ENCODE assay signal across 13 cellular contexts in genomic region chr1:224528900-224529299, GRCh38.
DNase-seq lines count a peak whose midpoint lies in the region; ATAC-seq, FAIRE-seq and TF ChIP-seq lines count a peak whose summit lies in the region.
"Had no signal": no experiment of that assay in that cellular context is flagged by ENCODE, and none has a peak within 500 bp of the region (broad histone marks: within the 10 kb centered on the region; RNA-seq: fewer than 3 reads in every experiment).

No MANE protein-coding gene starts in this region.

- peak; percentile 70 for DNase-seq in EH (ENCODE audit: low read depth)
- peak in 1 of 2 experiments; percentile 25 for DNase-seq in PC-9
- no peak for DNase-seq in H1 (ENCODE audit: low read depth in 1 of 2, low spot score in 2 of 2)
- DNase-seq in neuronal stem cell (ENCODE audit: low spot score), result no peak
- DNase-seq in stimulated activated CD4-positive, alpha-beta T cell treated with anti-CD3 and anti-CD28 coated beads, Interleukin-4, amount 100 ng/mL, for 24 hours, result no peak
- DNase-seq in activated effector memory CD4-positive, alpha-beta T cell treated with Interleukin-2 at 50 U/mL for 16 hours, result no peak
- no peak for DNase-seq in sigmoid colon
- DNase-seq: activated CD4-positive, alpha-beta T cell treated with anti-CD3 and anti-CD28 coated beads, Interleukin-2, amount 10 ng/mL, durations not matched to agents 7 days and 5 days; DMS79; gastrocnemius medialis; spleen; stimulated activated naive CD4-positive, alpha-beta T cell had no signal

- no peak overlapping the region for H4K8ac ChIP-seq in H1 (ENCODE audit: extremely low read depth, insufficient read depth, low read length)
- no peak overlapping the region for H4K8ac ChIP-seq in neuronal stem cell (ENCODE audit: low read depth, low read length)

- TF ChIP-seq RAD21 in H1 (IDR thresholded peaks at IDR 0.05 in 1 of 2, conservative IDR thresholded peaks at IDR 0.05 in 1 of 2; ENCODE audit: low read depth in 2 of 2, low read length in 2 of 2), result no peak

- H2BK20ac ChIP-seq in H1 (ENCODE audit: low read length), result no peak overlapping the region

- H3K9me3 ChIP-seq in PC-9 (ENCODE audit: insufficient read depth, low read depth), result peaks cover 10% of the 10 kb centered on the region; the same call in 1 of the 2 replicates
- no peaks in the 10 kb centered on the region for H3K9me3 ChIP-seq in H1 (ENCODE audit: insufficient read depth in 2 of 2, low read depth in 1 of 2, low read length in 1 of 2)
- no peaks in the 10 kb centered on the region for H3K9me3 ChIP-seq in neuronal stem cell (replicated peaks in 1 of 2; ENCODE audit: control insufficient read depth in 2 of 2, insufficient read depth in 1 of 2, low read depth in 1 of 2, low read length in 2 of 2)
- no peaks in the 10 kb centered on the region for H3K9me3 ChIP-seq in sigmoid colon
- H3K9me3 ChIP-seq: gastrocnemius medialis, spleen had no signal

- TF ChIP-seq POLR2A in H1 (IDR thresholded peaks at IDR 0.05; ENCODE audit: control extremely low read depth in 1 of 2, low read depth in 2 of 2, low read length in 2 of 2) (no peak), sigmoid colon (IDR thresholded peaks at IDR 0.05) (no peak)

- H2BK12ac ChIP-seq in H1 (ENCODE audit: low read depth, low read length) (no peak overlapping the region), neuronal stem cell (ENCODE audit: low read length) (no peak overlapping the region)

- H3K23ac ChIP-seq in H1 (ENCODE audit: insufficient read length), result no peak overlapping the region
- H3K23ac ChIP-seq in neuronal stem cell (ENCODE audit: low read depth, low read length, poor library complexity), result no peak overlapping the region

- ATAC-seq in HG03039 (IDR thresholded peaks at IDR 0.05; ENCODE audit: unreplicated experiment), result no peak
- ATAC-seq: gastrocnemius medialis had no signal

- H3K36me3 ChIP-seq in PC-9 (ENCODE audit: low read depth) (no peaks in the 10 kb centered on the region), H1 (ENCODE audit: control insufficient read depth in 2 of 4, insufficient read depth in 4 of 4, low read length in 3 of 4) (no peaks in the 10 kb centered on the region), neuronal stem cell (replicated peaks in 1 of 2; ENCODE audit: control insufficient read depth in 2 of 2, insufficient read depth in 2 of 2, low read length in 2 of 2) (no peaks in the 10 kb centered on the region), sigmoid colon (no peaks in the 10 kb centered on the region)
- H3K36me3 ChIP-seq: gastrocnemius medialis, spleen had no signal

- no peak overlapping the region for H4K91ac ChIP-seq in H1 (replicated peaks; ENCODE audit: insufficient read length, low read length)
- H4K91ac ChIP-seq in neuronal stem cell (ENCODE audit: low read depth, low read length, poor library complexity), result no peak overlapping the region

- H3K4me3 ChIP-seq in PC-9, result no peak overlapping the region
- no peak overlapping the region for H3K4me3 ChIP-seq in H1 (ENCODE audit: extremely low read depth in 1 of 4, insufficient read depth in 2 of 4, low read depth in 3 of 4, low read length in 4 of 4)
- H3K4me3 ChIP-seq in neuronal stem cell (ENCODE audit: low read length in 2 of 2), result no peak overlapping the region
- no peak overlapping the region for H3K4me3 ChIP-seq in sigmoid colon
- H3K4me3 ChIP-seq: gastrocnemius medialis, spleen had no signal

- H3K27me3 ChIP-seq in PC-9 (ENCODE audit: insufficient read depth, low read depth), result no peaks in the 10 kb centered on the region
- no peaks in the 10 kb centered on the region for H3K27me3 ChIP-seq in H1 (replicated peaks in 1 of 4; ENCODE audit: control insufficient read depth in 3 of 4, extremely low read depth in 1 of 4, insufficient read depth in 3 of 4, low read length in 3 of 4)
- no peaks in the 10 kb centered on the region for H3K27me3 ChIP-seq in neuronal stem cell (ENCODE audit: control insufficient read depth in 3 of 3, insufficient read depth in 3 of 3, low read depth in 1 of 3, low read length in 3 of 3)
- H3K27me3 ChIP-seq in sigmoid colon, result no peaks in the 10 kb centered on the region
- H3K27me3 ChIP-seq: gastrocnemius medialis, spleen had no signal

- H3K79me1 ChIP-seq in H1 (ENCODE audit: low read depth, low read length), result no peaks in the 10 kb centered on the region
- H3K79me1 ChIP-seq in neuronal stem cell (ENCODE audit: low read depth, low read length), result no peaks in the 10 kb centered on the region

- H2BK15ac ChIP-seq in H1 (ENCODE audit: low read length) (no peak overlapping the region), neuronal stem cell (ENCODE audit: low read length) (no peak overlapping the region)

- TF ChIP-seq EP300 in H1 (IDR thresholded peaks at IDR 0.05; ENCODE audit: borderline replicate concordance in 1 of 2, low read depth in 2 of 2, low read length in 2 of 2), result no peak
- no peak for TF ChIP-seq EP300 in sigmoid colon (IDR thresholded peaks at IDR 0.05)

- 89% methylated on average over 3 of the region's 3 CpGs; no CpG with 5 or more reads in 1 of the 2 experiments for WGBS in H1 (ENCODE audit: extremely low coverage in 1 of 2, insufficient coverage in 1 of 2, insufficient read length in 1 of 2, insufficient replicate concordance in 2 of 2, low coverage in 1 of 2, low lambda C conversion rate in 2 of 2, missing lambda C conversion rate in 1 of 2), 2 experiments
- WGBS in neuronal stem cell (ENCODE audit: extremely low coverage in 2 of 2, insufficient read length in 2 of 2, insufficient replicate concordance in 1 of 2), 2 donors, result no CpG with 5 or more reads among the region's 3 CpGs
- 69 to 76% methylated on average over 3 of the region's 3 CpGs for WGBS in sigmoid colon, 2 donors

- FAIRE-seq in H1 (lab: Jason Lieb, UNC), result no peak

- CTCF ChIA-PET in PC-9 (lab: Charles Lee), result interaction anchor here (0.7 to 1.6 kb wide), 2 partner anchors 27 to 110 kb away, joined by 3 read pairs; no protein-coding TSS in a partner anchor
- CTCF ChIA-PET in H1 (lab: Charles Lee; ENCODE audit: partially characterized antibody), result interaction anchor here (1.0 to 2.3 kb wide), 3 partner anchors 15 to 394 kb away, joined by 4 to 12 read pairs (median 6); no protein-coding TSS in a partner anchor

- peaks cover 30% of the 10 kb centered on the region for H3K4me1 ChIP-seq in PC-9 (replicated peaks; ENCODE audit: insufficient read depth)
- peaks cover 0 to 4% (median 2%) of the 10 kb centered on the region in 4 experiments; a peak in 2 of 7 replicates for H3K4me1 ChIP-seq in H1 (replicated peaks in 1 of 4; ENCODE audit: control insufficient read depth in 3 of 4, insufficient read depth in 4 of 4, low read length in 3 of 4)
- peaks cover 0 to 5% of the 10 kb centered on the region in 2 donors for H3K4me1 ChIP-seq in neuronal stem cell (ENCODE audit: control insufficient read depth in 2 of 2, insufficient read depth in 1 of 2, low read depth in 1 of 2, low read length in 2 of 2)
- no peaks in the 10 kb centered on the region for H3K4me1 ChIP-seq in sigmoid colon
- H3K4me1 ChIP-seq: spleen had no signal

- H3K27ac ChIP-seq in PC-9 (no peak overlapping the region), H1 (ENCODE audit: low read depth, low read length) (no peak overlapping the region), neuronal stem cell (replicated peaks; ENCODE audit: low read length) (no peak overlapping the region), sigmoid colon (no peak overlapping the region)
- H3K27ac ChIP-seq: gastrocnemius medialis, spleen had no signal

- H3K4me2 ChIP-seq in PC-9 (0 out of 2 replicates have a peak overlapping the region, but pooled peaks have one; percentile 11), H1 (ENCODE audit: insufficient read depth in 1 of 2, low read depth in 2 of 2, low read length in 2 of 2) (no peak overlapping the region), neuronal stem cell (ENCODE audit: insufficient read depth, low read length, poor library complexity, severe bottlenecking) (no peak overlapping the region)

- H4K5ac ChIP-seq in H1 (ENCODE audit: insufficient read length, low read depth, low read length), result no peak overlapping the region

- H2BK120ac ChIP-seq in H1 (replicated peaks; ENCODE audit: low read depth, low read length), result no peak overlapping the region
- no peak overlapping the region for H2BK120ac ChIP-seq in neuronal stem cell (ENCODE audit: low read depth, low read length)

- H2AFZ ChIP-seq in PC-9 (no peak overlapping the region), H1 (ENCODE audit: low read length) (0 out of 2 replicates have a peak overlapping the region, but pooled peaks have one; percentile 9), neuronal stem cell (ENCODE audit: low read length) (peak overlapping the region; percentile 54)

- no TSS peak for BruUV-seq in PC-9 (replicated peaks; lab: Mats Ljungman, UMichigan)

- H3K23me2 ChIP-seq in H1 (ENCODE audit: low read depth, low read length), result no peaks in the 10 kb centered on the region

- POLR2A ChIA-PET in PC-9 (lab: Charles Lee; ENCODE audit: unreplicated experiment), result interaction anchor here (0.5 kb wide), 1 partner anchor 123 kb away, joined by 3 read pairs; no protein-coding TSS in a partner anchor
- POLR2A ChIA-PET in H1 (lab: Charles Lee; ENCODE audit: partially characterized antibody), result no interaction called here

- H3K79me2 ChIP-seq in PC-9 (ENCODE audit: low read depth) (no peaks in the 10 kb centered on the region), H1 (ENCODE audit: control insufficient read depth in 1 of 2, insufficient read depth in 2 of 2, low read length in 2 of 2) (no peaks in the 10 kb centered on the region)

- no peak overlapping the region for H3K56ac ChIP-seq in H1 (replicated peaks; ENCODE audit: insufficient read length, low read depth, low read length)

- H3K9ac ChIP-seq in H1 (replicated peaks in 1 of 4; ENCODE audit: extremely low read depth in 1 of 4, low read depth in 3 of 4, low read length in 3 of 4), result no peak overlapping the region
- no peak overlapping the region for H3K9ac ChIP-seq in neuronal stem cell (ENCODE audit: low read depth, low read length, poor library complexity)

- H3K14ac ChIP-seq in H1 (ENCODE audit: insufficient read length) (no peak overlapping the region), neuronal stem cell (ENCODE audit: low read length) (no peak overlapping the region)

- no peak overlapping the region for H2BK5ac ChIP-seq in H1 (ENCODE audit: low read depth, low read length)
- no peak overlapping the region for H2BK5ac ChIP-seq in neuronal stem cell (ENCODE audit: low read length)

- H2AK5ac ChIP-seq in H1 (ENCODE audit: low read depth, low read length), result no peak overlapping the region
- no peak overlapping the region for H2AK5ac ChIP-seq in neuronal stem cell (ENCODE audit: low read depth, low read length)

- TF ChIP-seq CTCF in PC-9 (conservative IDR thresholded peaks at IDR 0.05) (no peak), H1 (IDR thresholded peaks at IDR 0.05; ENCODE audit: control extremely low read depth in 1 of 3, insufficient read depth in 1 of 3, low read depth in 1 of 3, low read length in 3 of 3) (no peak), sigmoid colon (IDR thresholded peaks at IDR 0.05) (no peak)

- no peak overlapping the region for H3K18ac ChIP-seq in H1 (ENCODE audit: extremely low read depth, low read length)
- no peak overlapping the region for H3K18ac ChIP-seq in neuronal stem cell (ENCODE audit: low read length)

- H3K9me2 ChIP-seq in PC-9 (ENCODE audit: insufficient read depth), result no peaks in the 10 kb centered on the region

- H3K4ac ChIP-seq in H1 (replicated peaks; ENCODE audit: insufficient read length, low read depth, low read length) (no peak overlapping the region), neuronal stem cell (ENCODE audit: low read length) (no peak overlapping the region)

- intact Hi-C loops in PC-9 (cut with micrococcal nuclease; ENCODE audit: unreplicated experiment) (no loop called here), sigmoid colon (cut with DNase I) (no loop called here)

- H4K20me1 ChIP-seq in PC-9 (ENCODE audit: insufficient read depth), result no peaks in the 10 kb centered on the region
- no peaks in the 10 kb centered on the region for H4K20me1 ChIP-seq in H1 (replicated peaks in 1 of 2; ENCODE audit: control insufficient read depth in 1 of 2, insufficient read depth in 2 of 2, low read length in 2 of 2)

- H3F3A ChIP-seq in PC-9 (ENCODE audit: insufficient read depth, low read depth), result no peaks in the 10 kb centered on the region
